In genomic region chr21:41529769-41530168, GRCh38 we compare ENCODE assay signal across 23 cellular contexts. TPM values are rescaled to one million over a fixed set of nuclear protein-coding genes. Genes with fewer than 3 reads are reported as not detected.
"Had no signal": no experiment of that assay in that cellular context is flagged by ENCODE, and none has a peak within 500 bp of the region (broad histone marks: within the 10 kb centered on the region; RNA-seq: fewer than 3 reads in every experiment).

No MANE protein-coding gene starts in this region.

- H3K27ac ChIP-seq: brain microvascular endothelial cell, cardiac muscle cell, SJSA1 had no signal

- ATAC-seq: activated T-cell treated with anti-CD3 and anti-CD28 coated beads, Interleukin-2, amount 50 U/mL, for 4 hours had no signal

- H3K36me3 ChIP-seq: brain microvascular endothelial cell, cardiac muscle cell, MG63, SJSA1 had no signal

- H3K4me1 ChIP-seq: SJSA1 had no signal

- H3K4me3 ChIP-seq: cardiac muscle cell, MG63, SJSA1 had no signal

- H3K9me3 ChIP-seq: MG63, SJSA1 had no signal

- DNase-seq: activated B cell treated with CpG ODN at 0.5 μM for 24 hours; activated CD4-positive, alpha-beta memory T cell treated with anti-CD3 and anti-CD28 coated beads for 36 hours; activated CD4-positive, alpha-beta T cell treated with anti-CD3 and anti-CD28 coated beads, Interleukin-2, amount 10 ng/mL, durations not matched to agents 7 days and 5 days; activated CD8-positive, alpha-beta memory T cell treated with anti-CD3 and anti-CD28 coated beads for 24 hours; activated gamma-delta T cell; activated naive CD4-positive, alpha-beta T cell treated with anti-CD3 and anti-CD28 coated beads for 36 hours; activated T-cell treated with anti-CD3 and anti-CD28 coated beads, Interleukin-2, amount 50 U/mL, for 4 hours; amygdala; brain microvascular endothelial cell; MG63; MV-4-11; NCI-H1092 treated with DMSO at 0.1 percent for 48 hours; NCI-H1436; NCI-H1694 treated with DMSO at 0.1 percent for 48 hours; NCI-H2029 treated with DMSO at 0.1 percent for 48 hours; NCI-H510A treated with DMSO at 0.1 percent for 48 hours; NCI-H69; NK-92 treated with Interleukin-12 subunit alpha and Interleukin-12 subunit beta, amount 100 ng/mL, for 24 hours; OCI-M1; SHP77; T-helper 9 cell had no signal

- H3K27me3 ChIP-seq: brain microvascular endothelial cell, cardiac muscle cell had no signal

RNA-seq across cellular contexts. Expression of gene TMPRSS2, which starts 21.8 kb away (rescaled TPM):
- total RNA-seq: activated B cell treated with CpG ODN at 0.5 μM for 24 hours; activated CD4-positive, alpha-beta memory T cell treated with anti-CD3 and anti-CD28 coated beads for 36 hours; activated CD4-positive, alpha-beta T cell treated with anti-CD3 and anti-CD28 coated beads, Interleukin-2, amount 10 ng/mL, durations not matched to agents 7 days and 5 days; activated naive CD4-positive, alpha-beta T cell treated with anti-CD3 and anti-CD28 coated beads for 36 hours; cardiac muscle cell; SJSA1 had no signal
